Comparison of ENCODE assay signal across 10 cellular contexts in genomic region chr3:62134061-62134496, GRCh38.
DNase-seq lines count a peak whose midpoint lies in the region; ATAC-seq and TF ChIP-seq lines count a peak whose summit lies in the region.
"Had no signal": no experiment of that assay in that cellular context is flagged by ENCODE, and none has a peak within 500 bp of the region (broad histone marks: within the 10 kb centered on the region; RNA-seq: fewer than 3 reads in every experiment).

No MANE protein-coding gene starts in this region.

- H3K36me3 ChIP-seq in upper lobe of right lung: no peaks in the 10 kb centered on the region

- H3K4me3 ChIP-seq in upper lobe of right lung: no peak overlapping the region

- DNase-seq in NCI-H748 (lab: John Stamatoyannopoulos, UW; ENCODE audit: unreplicated experiment) (peak; percentile 11), NCI-H748 treated with DMSO at 0.1 percent for 48 hours (lab: John Stamatoyannopoulos, UW) (no peak), T1000 (lab: John Stamatoyannopoulos, UW) (peak; percentile 23), left ventricle myocardium superior (peak; percentile 74), upper lobe of right lung (no peak), GM20000 (ENCODE audit: low spot score) (no peak), posterior vena cava (ENCODE audit: low spot score) (no peak)
- no peak for DNase-seq in stimulated activated naive CD4-positive, alpha-beta T cell (lab: John Stamatoyannopoulos, UW)
- DNase-seq: NCI-H524 treated with DMSO at 0.1 percent for 48 hours, nucleus accumbens had no signal

- no peaks in the 10 kb centered on the region for H3K9me3 ChIP-seq in upper lobe of right lung

- H3K27me3 ChIP-seq in upper lobe of right lung: no peaks in the 10 kb centered on the region

- ATAC-seq in left ventricle myocardium superior (peak; percentile 87), upper lobe of right lung (peak; percentile 91)

- H3K4me1 ChIP-seq in upper lobe of right lung: peaks cover 21% of the 10 kb centered on the region

- no peak for TF ChIP-seq CTCF in upper lobe of right lung (IDR thresholded peaks at IDR 0.05)
- no peak for TF ChIP-seq CTCF in GM20000 (IDR thresholded peaks at IDR 0.05; ENCODE audit: extremely low read depth, missing control alignments)

- H3K27ac ChIP-seq in upper lobe of right lung: peak overlapping the region; percentile 55

- intact Hi-C loops in left ventricle myocardium superior (cut with micrococcal nuclease) (loop anchor here (5.0 kb wide), 1 partner anchor 277 kb away; no protein-coding TSS in a partner anchor), upper lobe of right lung (cut with DNase I) (no loop called here), posterior vena cava (cut with DNase I) (no loop called here)

Comparison
In these comparisons a context has a peak if more than half of its experiments do, and no peak if none do; other contexts are left out.
1. DNase-seq: peak in NCI-H748 (single experiment), T1000 (single experiment) and left ventricle myocardium superior (single experiment); none in NCI-H748 treated with DMSO at 0.1 percent for 48 hours (single experiment), upper lobe of right lung (single experiment), GM20000 (single experiment), posterior vena cava (single experiment) and stimulated activated naive CD4-positive, alpha-beta T cell (0 of 6).